ENCODE assay signal across 22 cellular contexts in genomic region chr5:108398964-108399363, GRCh38.
"Had no signal": no experiment of that assay in that cellular context is flagged by ENCODE, and none has a peak within 500 bp of the region (broad histone marks: within the 10 kb centered on the region; RNA-seq: fewer than 3 reads in every experiment).

No MANE protein-coding gene starts in this region.

- H3K4me1 ChIP-seq: ascending aorta, foreskin keratinocyte, left lung, testis, upper lobe of left lung had no signal

- ATAC-seq: activated naive CD4-positive, alpha-beta T cell treated with anti-CD3 and anti-CD28 coated beads, Interleukin-2, amount 50 U/mL, for 72 hours; activated T-helper 17 cell treated with anti-CD3 and anti-CD28 coated beads, Interleukin-2, amount 50 U/mL, for 72 hours; foreskin keratinocyte; left lung; naive thymus-derived CD4-positive, alpha-beta T cell had no signal

- H3K4me1 Mint-ChIP-seq: activated T-helper 17 cell treated with anti-CD3 and anti-CD28 coated beads, Interleukin-2, amount 50 U/mL, for 72 hours; naive thymus-derived CD4-positive, alpha-beta T cell; neural crest cell had no signal

- H3K4me3 Mint-ChIP-seq: activated T-cell treated with anti-CD3 and anti-CD28 coated beads, Interleukin-2, amount 50 U/mL, for 24 hours; activated T-helper 17 cell treated with anti-CD3 and anti-CD28 coated beads, Interleukin-2, amount 50 U/mL, for 72 hours; naive thymus-derived CD4-positive, alpha-beta T cell; neural crest cell had no signal

- H3K4me3 ChIP-seq: ascending aorta, left lung, lung, testis, upper lobe of left lung had no signal

- H3K27ac ChIP-seq: ascending aorta, brain microvascular endothelial cell, foreskin keratinocyte, left lung, testis, upper lobe of left lung, WERI-Rb-1 had no signal

- H3K36me3 ChIP-seq: ascending aorta, brain microvascular endothelial cell, left lung, upper lobe of left lung, WERI-Rb-1 had no signal

- H3K27ac Mint-ChIP-seq: activated naive CD4-positive, alpha-beta T cell treated with anti-CD3 and anti-CD28 coated beads, Interleukin-2, amount 50 U/mL, for 72 hours; activated T-cell treated with anti-CD3 and anti-CD28 coated beads, Interleukin-2, amount 50 U/mL, for 24 hours; activated T-helper 17 cell treated with anti-CD3 and anti-CD28 coated beads, Interleukin-2, amount 50 U/mL, for 72 hours had no signal

- H3K9me3 ChIP-seq: ascending aorta, testis had no signal

- H3K27me3 ChIP-seq: ascending aorta, brain microvascular endothelial cell, foreskin keratinocyte, testis, upper lobe of left lung had no signal

- DNase-seq: activated CD4-positive, alpha-beta T cell treated with anti-CD3 and anti-CD28 coated beads for 1 hour; activated CD4-positive, alpha-beta T cell treated with anti-CD3 and anti-CD28 coated beads, Interleukin-2, amount 50 U/mL, for 1 hour; activated CD8-positive, alpha-beta memory T cell treated with anti-CD3 and anti-CD28 coated beads for 24 hours; activated CD8-positive, alpha-beta memory T cell treated with anti-CD3 and anti-CD28 coated beads, Interleukin-2, amount 50 U/mL, for 4 hours; activated T-cell treated with anti-CD3 and anti-CD28 coated beads, Interleukin-2, amount 50 U/mL, for 24 hours; brain microvascular endothelial cell; caudate nucleus; dermis blood vessel endothelial cell; effector CD8-positive, alpha-beta T cell; foreskin keratinocyte; left lung; naive thymus-derived CD4-positive, alpha-beta T cell; stimulated activated CD4-positive, alpha-beta T cell treated with anti-CD3 and anti-CD28 coated beads, Interleukin-2, amount 100 ng/mL, for 48 hours; stimulated activated naive CD4-positive, alpha-beta T cell; testis; upper lobe of left lung; WERI-Rb-1 had no signal
